Comparison of ENCODE assay signal across 13 cellular contexts in the genomic region with DNA sequence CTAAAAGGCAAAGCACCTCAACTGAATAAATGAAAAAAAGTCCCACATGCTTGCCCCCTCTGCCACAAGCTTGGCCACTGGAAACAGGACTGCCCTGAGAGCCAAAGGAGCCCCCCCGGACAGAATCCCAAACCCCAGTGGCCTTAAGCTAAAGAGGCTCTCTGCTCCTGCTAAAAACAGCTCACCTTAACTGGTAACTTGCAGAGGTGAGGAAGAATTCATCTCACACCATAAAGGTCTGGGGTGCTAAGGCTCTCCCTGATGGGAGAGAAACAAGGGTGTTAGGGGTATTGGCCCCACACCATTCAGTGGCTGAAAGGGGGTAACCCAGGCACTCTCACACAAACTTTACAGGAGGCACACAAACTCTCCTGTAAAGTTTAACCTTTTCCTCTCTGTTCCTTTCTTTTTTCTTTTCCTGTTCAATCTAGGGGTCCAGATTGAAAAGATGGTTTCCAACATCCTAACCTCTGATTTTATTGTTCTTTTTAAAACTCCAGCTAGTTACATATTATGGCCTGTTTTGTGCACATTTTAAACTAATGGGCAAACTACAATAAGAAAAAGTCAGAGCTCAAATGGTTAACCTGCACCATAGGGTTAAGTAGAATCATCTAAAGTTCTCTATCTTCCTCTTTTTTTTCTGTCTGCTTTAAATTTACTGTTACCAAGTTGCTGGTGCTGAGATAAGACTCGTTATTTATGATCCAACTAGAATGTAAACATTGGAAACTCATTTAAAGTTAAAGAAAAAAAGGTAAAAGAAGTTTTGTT. TPM values are rescaled to one million over a fixed set of nuclear protein-coding genes. Genes with fewer than 3 reads are reported as not detected.
A peak's percentile ranks its signal among the peaks of the same experiment; 100 is the strongest.
DNase-seq lines count a peak whose midpoint lies in the region; ATAC-seq and TF ChIP-seq lines count a peak whose summit lies in the region.
"Had no signal": no experiment of that assay in that cellular context is flagged by ENCODE, and none has a peak within 500 bp of the region (broad histone marks: within the 10 kb centered on the region; RNA-seq: fewer than 3 reads in every experiment).

No MANE protein-coding gene starts in this region.

- H3K4ac ChIP-seq in neuronal stem cell (ENCODE audit: low read length): no peak overlapping the region

- H3K4me3 ChIP-seq in DOHH2 (ENCODE audit: low read length) (peak overlapping the region; percentile 87), neuronal stem cell (ENCODE audit: low read length in 2 of 2) (no peak overlapping the region)

- peaks cover 61% of the 10 kb centered on the region for H3K4me1 ChIP-seq in DOHH2 (ENCODE audit: control insufficient read depth, low read length)
- peaks cover 0 to 6% of the 10 kb centered on the region in 2 donors for H3K4me1 ChIP-seq in neuronal stem cell (ENCODE audit: control insufficient read depth in 2 of 2, insufficient read depth in 1 of 2, low read depth in 1 of 2, low read length in 2 of 2)

- CTCF ChIA-PET in activated B cell treated with CpG ODN at 0.5 μM for 24 hours (lab: Charles Lee): interaction anchor here (1.4 to 3.0 kb wide), 6 partner anchors 12 to 56 kb away, joined by 4 to 11 read pairs (median 4); no protein-coding TSS in a partner anchor

- H4K8ac ChIP-seq in neuronal stem cell (ENCODE audit: low read depth, low read length): no peak overlapping the region

- no peaks in the 10 kb centered on the region for H4K20me1 ChIP-seq in DOHH2 (ENCODE audit: control insufficient read depth, insufficient read depth, low read depth, low read length)

- H3K23ac ChIP-seq in neuronal stem cell (ENCODE audit: low read depth, low read length, poor library complexity): no peak overlapping the region

- ATAC-seq in activated B cell treated with CpG ODN at 0.5 μM for 24 hours (ENCODE audit: low read depth) (peak; percentile 49), HG03521 (IDR thresholded peaks at IDR 0.05; ENCODE audit: unreplicated experiment) (no peak), GM21447 (IDR thresholded peaks at IDR 0.05; ENCODE audit: unreplicated experiment) (no peak)
- ATAC-seq: activated CD4-positive, alpha-beta T cell treated with anti-CD3 and anti-CD28 coated beads for 36 hours had no signal

- DNase-seq in NAMALWA (ENCODE audit: low spot score): peak; percentile 55
- no peak for DNase-seq in activated B cell treated with CpG ODN at 0.5 μM for 24 hours
- no peak for DNase-seq in neuronal stem cell (ENCODE audit: low spot score)
- DNase-seq in activated T-helper 2 cell treated with anti-CD3 and anti-CD28 coated beads, Interferon-gamma antibody, Interleukin-2, Interleukin-4, amounts not matched to agents 10 μg/mL and 5 μg/mL and 100 μg/mL, durations not matched to agents 14 hours and 24 hours and 36 hours (ENCODE audit: low spot score): no peak
- DNase-seq in NCI-H2081 treated with DMSO at 0.1 percent for 48 hours (lab: John Stamatoyannopoulos, UW): no peak
- DNase-seq: activated CD4-positive, alpha-beta T cell treated with anti-CD3 and anti-CD28 coated beads for 36 hours; NCI-H187; NCI-H510A; T-helper 1 cell had no signal

- H3K79me1 ChIP-seq in neuronal stem cell (ENCODE audit: low read depth, low read length): no peaks in the 10 kb centered on the region

- peak overlapping the region; percentile 85 for H3K4me3 Mint-ChIP-seq in activated B cell treated with CpG ODN at 0.5 μM for 24 hours
- no peak overlapping the region for H3K4me3 Mint-ChIP-seq in activated T-helper 2 cell treated with anti-CD3 and anti-CD28 coated beads, Interferon-gamma antibody, Interleukin-2, Interleukin-4, amounts not matched to agents 10 μg/mL and 5 μg/mL and 100 μg/mL, durations not matched to agents 14 hours and 24 hours and 36 hours (ENCODE audit: low read depth)
- H3K4me3 Mint-ChIP-seq: activated CD4-positive, alpha-beta T cell treated with anti-CD3 and anti-CD28 coated beads for 36 hours; activated naive CD4-positive, alpha-beta T cell treated with anti-CD3 and anti-CD28 coated beads, Interleukin-2, amount 50 U/mL, for 24 hours had no signal

- POLR2A ChIA-PET in activated B cell treated with CpG ODN at 0.5 μM for 24 hours (lab: Charles Lee): interaction anchor here (1.0 to 3.0 kb wide), 9 partner anchors 9 to 67 kb away, joined by 3 to 20 read pairs (median 12); partner anchors contain the start of genes EPM2AIP1, MLH1 and TRANK1

- peaks cover 47% of the 10 kb centered on the region for H3K4me1 Mint-ChIP-seq in activated B cell treated with CpG ODN at 0.5 μM for 24 hours
- H3K4me1 Mint-ChIP-seq in activated T-helper 2 cell treated with anti-CD3 and anti-CD28 coated beads, Interferon-gamma antibody, Interleukin-2, Interleukin-4, amounts not matched to agents 10 μg/mL and 5 μg/mL and 100 μg/mL, durations not matched to agents 14 hours and 24 hours and 36 hours (ENCODE audit: low read depth): no peaks in the 10 kb centered on the region

- no peak overlapping the region for H2BK12ac ChIP-seq in neuronal stem cell (ENCODE audit: low read length)

- H3K18ac ChIP-seq in neuronal stem cell (ENCODE audit: low read length): peak overlapping the region; percentile 15

- H3K27ac Mint-ChIP-seq in activated B cell treated with CpG ODN at 0.5 μM for 24 hours: peak overlapping the region; percentile 87
- H3K27ac Mint-ChIP-seq in activated T-helper 2 cell treated with anti-CD3 and anti-CD28 coated beads, Interferon-gamma antibody, Interleukin-2, Interleukin-4, amounts not matched to agents 10 μg/mL and 5 μg/mL and 100 μg/mL, durations not matched to agents 14 hours and 24 hours and 36 hours: no peak overlapping the region
- H3K27ac Mint-ChIP-seq: activated CD4-positive, alpha-beta T cell treated with anti-CD3 and anti-CD28 coated beads for 36 hours; activated naive CD4-positive, alpha-beta T cell treated with anti-CD3 and anti-CD28 coated beads, Interleukin-2, amount 50 U/mL, for 24 hours had no signal

- H2BK120ac ChIP-seq in neuronal stem cell (ENCODE audit: low read depth, low read length): no peak overlapping the region

- H3K79me2 ChIP-seq in DOHH2 (ENCODE audit: control insufficient read depth, low read length): peaks cover 47% of the 10 kb centered on the region

- H3K9ac ChIP-seq in neuronal stem cell (ENCODE audit: low read depth, low read length, poor library complexity): no peak overlapping the region

- no peak overlapping the region for H2BK5ac ChIP-seq in neuronal stem cell (ENCODE audit: low read length)

- H3K27ac ChIP-seq in DOHH2 (ENCODE audit: low read depth, low read length) (peak overlapping the region; percentile 86), neuronal stem cell (replicated peaks; ENCODE audit: low read length) (no peak overlapping the region)

- peak overlapping the region; percentile 80 for H3K4me2 ChIP-seq in DOHH2 (ENCODE audit: low read length)
- no peak overlapping the region for H3K4me2 ChIP-seq in neuronal stem cell (ENCODE audit: insufficient read depth, low read length, poor library complexity, severe bottlenecking)

- no peak overlapping the region for H2AK5ac ChIP-seq in neuronal stem cell (ENCODE audit: low read depth, low read length)

- H3K27me3 ChIP-seq in DOHH2 (ENCODE audit: control insufficient read depth, low read length) (no peaks in the 10 kb centered on the region), neuronal stem cell (ENCODE audit: control insufficient read depth in 3 of 3, insufficient read depth in 3 of 3, low read depth in 1 of 3, low read length in 3 of 3) (no peaks in the 10 kb centered on the region)

- no peaks in the 10 kb centered on the region for H3K27me3 Mint-ChIP-seq in activated B cell treated with CpG ODN at 0.5 μM for 24 hours
- peaks cover 16% of the 10 kb centered on the region for H3K27me3 Mint-ChIP-seq in activated T-helper 2 cell treated with anti-CD3 and anti-CD28 coated beads, Interferon-gamma antibody, Interleukin-2, Interleukin-4, amounts not matched to agents 10 μg/mL and 5 μg/mL and 100 μg/mL, durations not matched to agents 14 hours and 24 hours and 36 hours (ENCODE audit: low read depth)
- H3K27me3 Mint-ChIP-seq: activated CD4-positive, alpha-beta T cell treated with anti-CD3 and anti-CD28 coated beads for 36 hours; activated naive CD4-positive, alpha-beta T cell treated with anti-CD3 and anti-CD28 coated beads, Interleukin-2, amount 50 U/mL, for 24 hours had no signal

- H3K36me3 Mint-ChIP-seq in activated B cell treated with CpG ODN at 0.5 μM for 24 hours (ENCODE audit: low read depth): peaks cover 17% of the 10 kb centered on the region
- H3K36me3 Mint-ChIP-seq in activated T-helper 2 cell treated with anti-CD3 and anti-CD28 coated beads, Interferon-gamma antibody, Interleukin-2, Interleukin-4, amounts not matched to agents 10 μg/mL and 5 μg/mL and 100 μg/mL, durations not matched to agents 14 hours and 24 hours and 36 hours (ENCODE audit: low read depth): peaks cover 9% of the 10 kb centered on the region

- no peak for TF ChIP-seq CTCF in DOHH2 (IDR thresholded peaks at IDR 0.05; ENCODE audit: low read depth, low read length, poor library complexity, severe bottlenecking)
- TF ChIP-seq CTCF in activated B cell treated with CpG ODN at 0.5 μM for 24 hours (IDR thresholded peaks at IDR 0.05): no peak

- peaks cover 7% of the 10 kb centered on the region for H3K9me3 Mint-ChIP-seq in activated B cell treated with CpG ODN at 0.5 μM for 24 hours
- peaks cover 21% of the 10 kb centered on the region for H3K9me3 Mint-ChIP-seq in activated T-helper 2 cell treated with anti-CD3 and anti-CD28 coated beads, Interferon-gamma antibody, Interleukin-2, Interleukin-4, amounts not matched to agents 10 μg/mL and 5 μg/mL and 100 μg/mL, durations not matched to agents 14 hours and 24 hours and 36 hours

- no CpG with 5 or more reads among the region's 2 CpGs for WGBS in neuronal stem cell (ENCODE audit: extremely low coverage in 2 of 2, insufficient read length in 2 of 2, insufficient replicate concordance in 1 of 2), 2 donors

- H3K36me3 ChIP-seq in DOHH2 (ENCODE audit: control insufficient read depth, low read length): peaks cover 30% of the 10 kb centered on the region
- no peaks in the 10 kb centered on the region for H3K36me3 ChIP-seq in neuronal stem cell (replicated peaks in 1 of 2; ENCODE audit: control insufficient read depth in 2 of 2, insufficient read depth in 2 of 2, low read length in 2 of 2)

- no peaks in the 10 kb centered on the region for H3K9me2 ChIP-seq in DOHH2 (replicated peaks; ENCODE audit: control insufficient read depth, low read length)

- H3K14ac ChIP-seq in neuronal stem cell (ENCODE audit: low read length): no peak overlapping the region

- intact Hi-C loops in activated B cell treated with CpG ODN at 0.5 μM for 24 hours (cut with micrococcal nuclease): loop anchor here (1.0 kb wide), 2 partner anchors 13 to 34 kb away; no protein-coding TSS in a partner anchor
- intact Hi-C loops in activated T-helper 2 cell treated with anti-CD3 and anti-CD28 coated beads, Interferon-gamma antibody, Interleukin-2, Interleukin-4, amounts not matched to agents 10 μg/mL and 5 μg/mL and 100 μg/mL, durations not matched to agents 14 hours and 24 hours and 36 hours (cut with micrococcal nuclease): no loop called here

- H2AFZ ChIP-seq in neuronal stem cell (ENCODE audit: low read length): peak overlapping the region; percentile 45

- H4K91ac ChIP-seq in neuronal stem cell (ENCODE audit: low read depth, low read length, poor library complexity): no peak overlapping the region

- peaks cover 17% of the 10 kb centered on the region for H3K9me3 ChIP-seq in DOHH2 (ENCODE audit: control insufficient read depth, insufficient read depth, low read length)
- peaks cover 0 to 6% of the 10 kb centered on the region in 2 donors for H3K9me3 ChIP-seq in neuronal stem cell (replicated peaks in 1 of 2; ENCODE audit: control insufficient read depth in 2 of 2, insufficient read depth in 1 of 2, low read depth in 1 of 2, low read length in 2 of 2)

- peaks cover 25% of the 10 kb centered on the region for H3F3A ChIP-seq in DOHH2 (ENCODE audit: control insufficient read depth, insufficient read depth)

- no peak overlapping the region for H2BK15ac ChIP-seq in neuronal stem cell (ENCODE audit: low read length)

RNA-seq across cellular contexts. Expression of gene TRANK1, which starts 19.9 kb away (rescaled TPM):
- 109 and 135 TPM in 2 replicates for total RNA-seq in activated B cell treated with CpG ODN at 0.5 μM for 24 hours
- polyA plus RNA-seq in neuronal stem cell (2013, experiment 1 of 2): 3.2 TPM
- 3.3 TPM for polyA plus RNA-seq in neuronal stem cell (2013, experiment 2 of 2)
- total RNA-seq in activated T-helper 2 cell treated with anti-CD3 and anti-CD28 coated beads, Interferon-gamma antibody, Interleukin-2, Interleukin-4, amounts not matched to agents 10 μg/mL and 5 μg/mL and 100 μg/mL, durations not matched to agents 14 hours and 24 hours and 36 hours: 1.1 and 1.8 TPM in 2 replicates

Comparison
In these comparisons a context has a peak if more than half of its experiments do, and no peak if none do; other contexts are left out.
1. RNA of gene TRANK1, which starts 19.9 kb away (total RNA-seq): 109 to 135 TPM in activated B cell treated with CpG ODN at 0.5 μM for 24 hours; 1.1 to 1.8 TPM in activated T-helper 2 cell treated with anti-CD3 and anti-CD28 coated beads, Interferon-gamma antibody, Interleukin-2, Interleukin-4, amounts not matched to agents 10 μg/mL and 5 μg/mL and 100 μg/mL, durations not matched to agents 14 hours and 24 hours and 36 hours; every median in the first group is over 10 times any median in the second.